8 cellular contexts compared by ENCODE assay signal in genomic region chr6:119856136-119856535, GRCh38.
A peak's percentile ranks its signal among the peaks of the same experiment; 100 is the strongest.
DNase-seq lines count a peak whose midpoint lies in the region; ATAC-seq and TF ChIP-seq lines count a peak whose summit lies in the region.

No MANE protein-coding gene starts in this region.

- in situ Hi-C loops in SK-MEL-5 (cut with HindIII; ENCODE audit: low pct_unique_long_range_greater_than_20kb, low sequenced_read_pairs) = no loop called here

- H3K27ac ChIP-seq in coronary artery (no peak overlapping the region), upper lobe of right lung (no peak overlapping the region)

- H3K4me1 ChIP-seq in upper lobe of right lung = no peaks in the 10 kb centered on the region

- no peak overlapping the region for H3K4me3 ChIP-seq in coronary artery
- H3K4me3 ChIP-seq in upper lobe of right lung = no peak overlapping the region

- peak; percentile 64 for ATAC-seq in GM18508 (IDR thresholded peaks at IDR 0.05; ENCODE audit: insufficient read depth, unreplicated experiment)
- peak; percentile 81 for ATAC-seq in HG02610 (IDR thresholded peaks at IDR 0.05; ENCODE audit: unreplicated experiment)
- no peak for ATAC-seq in upper lobe of right lung

- no peak for TF ChIP-seq CTCF in coronary artery (IDR thresholded peaks at IDR 0.05)
- TF ChIP-seq CTCF in upper lobe of right lung (IDR thresholded peaks at IDR 0.05) = no peak

- no peaks in the 10 kb centered on the region for H3K9me3 ChIP-seq in upper lobe of right lung

- intact Hi-C loops in upper lobe of right lung (cut with DNase I) = no loop called here

- DNase-seq in SK-MEL-5 (ENCODE audit: low read depth, low spot score) (peak; percentile 5), kidney glomerular epithelial cell (lab: John Stamatoyannopoulos, UW) (peak; percentile 5), NCI-H128 (lab: John Stamatoyannopoulos, UW; ENCODE audit: unreplicated experiment) (no peak), coronary artery (ENCODE audit: low spot score) (no peak), NCI-H526 (lab: John Stamatoyannopoulos, UW) (no peak), upper lobe of right lung (no peak)

- H3K36me3 ChIP-seq in upper lobe of right lung = no peaks in the 10 kb centered on the region

- no peaks in the 10 kb centered on the region for H3K27me3 ChIP-seq in upper lobe of right lung

Comparison
In these comparisons a context has a peak if more than half of its experiments do, and no peak if none do; other contexts are left out.
1. DNase-seq: peak in SK-MEL-5 (single experiment) and kidney glomerular epithelial cell (single experiment); none in NCI-H128 (single experiment), coronary artery (single experiment), NCI-H526 (0 of 2) and upper lobe of right lung (single experiment).